ENCODE assay signal across 8 cellular contexts in genomic region chr3:66037986-66038369, GRCh38. TPM values are rescaled to one million over a fixed set of nuclear protein-coding genes. Genes with fewer than 3 reads are reported as not detected.
DNase-seq lines count a peak whose midpoint lies in the region; ATAC-seq and TF ChIP-seq lines count a peak whose summit lies in the region.

No MANE protein-coding gene starts in this region.

- H3K9ac ChIP-seq in GM23248 = peak overlapping the region; percentile 95

- intact Hi-C loops in adrenal gland (cut with DNase I) (loop anchor here (10.0 kb wide), 2 partner anchors 63 to 83 kb away; no protein-coding TSS in a partner anchor), stomach (cut with DNase I; ENCODE audit: low total_unique reads) (no loop called here)

- 1 to 2% methylated on average over 30 to 31 of the region's 31 CpGs for WGBS in GM23248 (ENCODE audit: low coverage in 1 of 2, low lambda C conversion rate in 2 of 2, missing lambda C conversion rate in 2 of 2), 2 experiments
- WGBS in adrenal gland, 4 donors = 0 to 1% (median 0%) methylated on average over 12 to 31 of the region's 31 CpGs; no CpG with 5 or more reads in 1 of the 4 donors
- WGBS in stomach, 5 donors = 0 to 1% (median 0%) methylated on average over 18 to 31 of the region's 31 CpGs

- H3K4me1 ChIP-seq in GM23248 (ENCODE audit: insufficient read depth) (peaks cover 42% of the 10 kb centered on the region), adrenal gland (replicated peaks in 1 of 2) (peaks cover 0 to 19% of the 10 kb centered on the region in 2 donors), stomach (peaks cover 0 to 45% (median 34%) of the 10 kb centered on the region in 4 donors)

- no peaks in the 10 kb centered on the region for H3K9me3 ChIP-seq in GM23248 (ENCODE audit: low read depth)
- no peaks in the 10 kb centered on the region for H3K9me3 ChIP-seq in adrenal gland (replicated peaks in 1 of 3)
- no peaks in the 10 kb centered on the region for H3K9me3 ChIP-seq in stomach

- peak overlapping the region; percentile 97 for H3K27ac ChIP-seq in GM23248
- peak overlapping the region in 4 of 5 donors; percentile 89 to 95 (median 92) for H3K27ac ChIP-seq in adrenal gland
- peak overlapping the region; percentile 90 to 99 (median 96) for H3K27ac ChIP-seq in stomach

- no peaks in the 10 kb centered on the region for H3K9me2 ChIP-seq in GM23248 (ENCODE audit: insufficient read depth)

- H3K4me2 ChIP-seq in GM23248 (ENCODE audit: unreplicated experiment) = peak overlapping the region; percentile 86

- in situ Hi-C loops in GM23248 (cut with MboI) = no loop called here

- TF ChIP-seq CTCF in AG09309 (IDR thresholded peaks at IDR 0.05; ENCODE audit: control insufficient read depth, insufficient read depth, low read depth, low read length, missing control alignments) = no peak
- no peak for TF ChIP-seq CTCF in adrenal gland (IDR thresholded peaks at IDR 0.05)
- no peak for TF ChIP-seq CTCF in stomach (IDR thresholded peaks at IDR 0.05)

- ATAC-seq in HG02759 (IDR thresholded peaks at IDR 0.05; ENCODE audit: unreplicated experiment) (no peak), GM19463 (IDR thresholded peaks at IDR 0.05; ENCODE audit: unreplicated experiment) (no peak)

- H2AFZ ChIP-seq in GM23248 = peak overlapping the region; percentile 88

- H3F3A ChIP-seq in GM23248 (ENCODE audit: insufficient read depth) = peaks cover 46% of the 10 kb centered on the region

- H3K79me2 ChIP-seq in GM23248 (ENCODE audit: insufficient read depth) = peaks cover 54% of the 10 kb centered on the region

- H3K4me3 ChIP-seq in AG09309 (ENCODE audit: control insufficient read depth, low read depth, low read length) (peak overlapping the region; percentile 89), GM23248 (peak overlapping the region; percentile 99), adrenal gland (peak overlapping the region; percentile 66 to 91 (median 88)), stomach (peak overlapping the region; percentile 64 to 82 (median 73))

- TF ChIP-seq POLR2A in adrenal gland (IDR thresholded peaks at IDR 0.05) (no peak), stomach (IDR thresholded peaks at IDR 0.05) (no peak)

- H3K36me3 ChIP-seq in GM23248 (ENCODE audit: low read depth) (no peaks in the 10 kb centered on the region), adrenal gland (replicated peaks in 1 of 2) (no peaks in the 10 kb centered on the region), stomach (no peaks in the 10 kb centered on the region)

- no peaks in the 10 kb centered on the region for H4K20me1 ChIP-seq in GM23248 (ENCODE audit: insufficient read depth)

- H3K27me3 ChIP-seq in GM23248 (replicated peaks; ENCODE audit: insufficient read depth) (no peaks in the 10 kb centered on the region), adrenal gland (no peaks in the 10 kb centered on the region), stomach (peaks cover 0 to 27% (median 0%) of the 10 kb centered on the region in 3 donors)

- DNase-seq in AG09309 (ENCODE audit: low read depth) = no peak
- peak; percentile 58 for DNase-seq in GM23248
- DNase-seq in adrenal gland = peak in 4 of 7 donors; percentile 23 to 47 (median 33)
- peak; percentile 38 for DNase-seq in iris pigment epithelial cell (ENCODE audit: low read depth)
- no peak for DNase-seq in stomach
- DNase-seq in NCI-H2171 (lab: John Stamatoyannopoulos, UW) = no peak

- TF ChIP-seq EP300 in stomach (IDR thresholded peaks at IDR 0.05) = no peak

RNA-seq across cellular contexts. Expression of gene MAGI1, which starts 0.7 kb away (rescaled TPM):
- 13.8 and 34.1 TPM in 2 replicates for total RNA-seq in GM23248 (2014; rRNA removed; shearing (Covaris generic))
- polyA plus RNA-seq in GM23248 (2016; fragmentation: Nextera tagmentation; extraction: Ambion mirVana) (5.8 and 7.3 TPM in 2 replicates), adrenal gland (10 to 100 TPM in 1 of 3 donors, 1 to 10 TPM in 2; 4.8 to 13.7 (median 7.9) TPM), stomach (10 to 100 TPM in 2 of 3 donors, 1 to 10 TPM in 1; 5.7 to 14.7 (median 14.5) TPM)
- total RNA-seq in adrenal gland (10 to 100 TPM in 7 of 8 donors, 1 to 10 TPM in 1; 9.5 to 31.6 (median 20.9) TPM), stomach (100 to 1,000 TPM in 3 of 5 donors, 10 to 100 TPM in 2; 83.9 to 237 (median 105) TPM)

Comparison
In these comparisons a context has a peak if more than half of its experiments do, and no peak if none do; other contexts are left out.
1. DNase-seq: peak in GM23248 (single experiment), adrenal gland (4 of 7) and iris pigment epithelial cell (single experiment); none in AG09309 (single experiment), stomach (single experiment) and NCI-H2171 (single experiment).
2. Peak in every context shown above with its lines, with median percentiles within 50 percentile points of each other: H3K4me3 ChIP-seq and H3K27ac ChIP-seq.